7 cellular contexts compared by ENCODE assay signal in genomic region chr20:34364013-34364382, GRCh38. TPM values are rescaled to one million over a fixed set of nuclear protein-coding genes. Genes with fewer than 3 reads are reported as not detected.
DNase-seq lines count a peak whose midpoint lies in the region; ATAC-seq and TF ChIP-seq lines count a peak whose summit lies in the region.

No MANE protein-coding gene starts in this region.

- peak overlapping the region; percentile 79 to 88 for H3K9ac ChIP-seq in duodenal mucosa (ENCODE audit: low read depth in 1 of 2, low read length in 2 of 2)

- H3K27me3 ChIP-seq in H7 (ENCODE audit: control insufficient read depth, insufficient read depth, low read length) (no peaks in the 10 kb centered on the region), RWPE2 (ENCODE audit: insufficient read depth, poor library complexity, severe bottlenecking) (no peaks in the 10 kb centered on the region), duodenal mucosa (ENCODE audit: control insufficient read depth in 1 of 2, insufficient read depth in 2 of 2, low read length in 2 of 2) (no peaks in the 10 kb centered on the region)

- H3K27ac ChIP-seq in RWPE2 (ENCODE audit: poor library complexity, severe bottlenecking) (peak overlapping the region; percentile 75), duodenal mucosa (ENCODE audit: low read depth, low read length) (peak overlapping the region; percentile 89)

- no peak for TF ChIP-seq CTCF in RWPE2 (IDR thresholded peaks at IDR 0.05; ENCODE audit: poor library complexity, severe bottlenecking)

- H3K4me3 ChIP-seq in H7 (ENCODE audit: insufficient read depth, low read depth, low read length) (peak overlapping the region; percentile 81), RWPE2 (ENCODE audit: severe bottlenecking) (peak overlapping the region; percentile 73), duodenal mucosa (ENCODE audit: low read depth in 1 of 2, low read length in 2 of 2) (peak overlapping the region; percentile 67 to 68)

- ATAC-seq in RWPE2 (ENCODE audit: low read depth) (no peak), HG02840 (IDR thresholded peaks at IDR 0.05; ENCODE audit: low FRiP score, unreplicated experiment) (no peak)

- peaks cover 58% of the 10 kb centered on the region for H3K4me1 ChIP-seq in RWPE2 (ENCODE audit: insufficient read depth, poor library complexity, severe bottlenecking)
- H3K4me1 ChIP-seq in duodenal mucosa (ENCODE audit: control insufficient read depth in 1 of 2, insufficient read depth in 2 of 2, low read length in 2 of 2), result peaks cover 23 to 42% of the 10 kb centered on the region in 2 donors

- H3K36me3 ChIP-seq in H7 (replicated peaks; ENCODE audit: control insufficient read depth, insufficient read depth, low read length) (peaks cover 1% of the 10 kb centered on the region; the same call in 1 of the 2 replicates), RWPE2 (ENCODE audit: low read depth) (peaks cover 45% of the 10 kb centered on the region), duodenal mucosa (ENCODE audit: control insufficient read depth in 1 of 2, insufficient read depth in 2 of 2, low read length in 2 of 2) (no peaks in the 10 kb centered on the region)

- DNase-seq in H7 (no peak), RWPE2 (ENCODE audit: low spot score) (peak; percentile 39), myocyte (ENCODE audit: low read depth) (peak; percentile 47), germinal center (ENCODE audit: low spot score) (no peak), retina (no peak)

- no peaks in the 10 kb centered on the region for H3K9me3 ChIP-seq in RWPE2 (ENCODE audit: severe bottlenecking)
- H3K9me3 ChIP-seq in duodenal mucosa (ENCODE audit: control insufficient read depth in 1 of 2, low read length in 2 of 2), result no peaks in the 10 kb centered on the region

RNA-seq across cellular contexts. Expression of gene ITCH, which starts 0.9 kb away (rescaled TPM):
- total RNA-seq in H7 (2014; rRNA removed; shearing (Covaris generic)), result 27.5 and 43.5 TPM in 2 replicates
- 51.5 and 63.7 TPM in 2 replicates for total RNA-seq in myocyte
- polyA plus RNA-seq in myocyte (2012), result 22.3 TPM

Comparison
In these comparisons a context has a peak if more than half of its experiments do, and no peak if none do; other contexts are left out.
1. DNase-seq: peak in RWPE2 (single experiment) and myocyte (single experiment); none in H7 (single experiment), germinal center (single experiment) and retina (single experiment).
2. Peak in every context shown above with its lines, with median percentiles within 50 percentile points of each other: H3K4me3 ChIP-seq.